In genomic region chr1:98316286-98316685, GRCh38 we compare ENCODE assay signal across 1 cellular context.
TF ChIP-seq lines count a peak whose summit lies in the region.

No MANE protein-coding gene starts in this region.

TF ChIP-seq in H1, 55 proteins besides CTCF, POLR2A, EP300 and RAD21 (continued from another document):
- no peak for TF ChIP-seq RBBP5 (IDR thresholded peaks at IDR 0.05; ENCODE audit: borderline replicate concordance, low read depth, low read length)
